21 cellular contexts compared by ENCODE assay signal in the genomic region with DNA sequence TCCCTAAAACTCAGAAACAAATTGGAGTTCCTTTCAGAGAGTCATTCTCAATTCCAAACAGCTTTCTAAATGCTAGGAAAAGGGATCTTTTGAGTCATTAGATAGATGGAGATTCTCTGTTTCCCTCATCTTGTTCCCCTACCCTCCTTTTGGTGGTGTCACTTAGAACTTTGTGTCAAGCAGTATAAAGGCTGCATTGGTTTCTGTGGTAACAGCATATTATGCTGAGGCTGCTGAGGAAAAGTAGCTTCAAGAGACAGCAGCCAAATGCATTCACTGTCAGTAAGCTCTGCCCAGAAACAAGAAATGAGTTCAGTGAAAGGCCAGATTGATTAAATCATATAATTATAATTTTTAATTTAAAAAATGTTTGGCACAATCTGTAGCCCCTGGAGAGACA.
"Had no signal": no experiment of that assay in that cellular context is flagged by ENCODE, and none has a peak within 500 bp of the region (broad histone marks: within the 10 kb centered on the region; RNA-seq: fewer than 3 reads in every experiment).

No MANE protein-coding gene starts in this region.

- H3K27me3 Mint-ChIP-seq: activated naive CD4-positive, alpha-beta T cell treated with anti-CD3 and anti-CD28 coated beads, Interleukin-2, amount 50 U/mL, for 24 hours; T-helper 17 cell had no signal

- H3K4me3 Mint-ChIP-seq: activated CD8-positive, alpha-beta T cell treated with anti-CD3 and anti-CD28 coated beads, Interleukin-2, amount 10 ng/mL, durations not matched to agents 7 days and 5 days; activated naive CD4-positive, alpha-beta T cell treated with anti-CD3 and anti-CD28 coated beads, Interleukin-2, amount 50 U/mL, for 24 hours; T-helper 17 cell; WTC11 had no signal

- H3K36me3 Mint-ChIP-seq: WTC11 had no signal

- H3K9me3 Mint-ChIP-seq: activated naive CD4-positive, alpha-beta T cell treated with anti-CD3 and anti-CD28 coated beads, Interleukin-2, amount 50 U/mL, for 24 hours; WTC11 had no signal

- ATAC-seq: activated CD8-positive, alpha-beta T cell treated with anti-CD3 and anti-CD28 coated beads, Interleukin-2, amount 10 ng/mL, durations not matched to agents 7 days and 5 days; K562; PC-3; T-helper 17 cell; WTC11 had no signal

- H3K4me3 ChIP-seq: K562 had no signal

- H3K27ac Mint-ChIP-seq: activated CD8-positive, alpha-beta T cell treated with anti-CD3 and anti-CD28 coated beads, Interleukin-2, amount 10 ng/mL, durations not matched to agents 7 days and 5 days; activated naive CD4-positive, alpha-beta T cell treated with anti-CD3 and anti-CD28 coated beads, Interleukin-2, amount 50 U/mL, for 24 hours; T-helper 17 cell; WTC11 had no signal

- DNase-seq: activated CD4-positive, alpha-beta T cell treated with anti-CD3 and anti-CD28 coated beads for 48 hours; activated CD4-positive, alpha-beta T cell treated with anti-CD3 and anti-CD28 coated beads, Interleukin-2, amount 50 U/mL, for 4 hours; activated CD4-positive, CD25-positive, alpha-beta regulatory T cell treated with anti-CD3 and anti-CD28 coated beads, Interleukin-2, amount 50 U/mL, for 72 hours; activated CD8-positive, alpha-beta memory T cell treated with anti-CD3 and anti-CD28 coated beads, Interleukin-2, amount 50 U/mL, for 48 hours; activated CD8-positive, alpha-beta T cell treated with anti-CD3 and anti-CD28 coated beads, Interleukin-2, amount 10 ng/mL, durations not matched to agents 7 days and 5 days; activated effector memory CD4-positive, alpha-beta T cell treated with Interleukin-2 at 50 U/mL for 16 hours; activated naive CD4-positive, alpha-beta T cell; activated T-cell treated with anti-CD3 and anti-CD28 coated beads, Interleukin-2, amount 50 U/mL, for 1 hour; aorta; Karpas-422; NCI-H1105 treated with DMSO at 0.1 percent for 48 hours; NCI-H1436 treated with DMSO at 0.1 percent for 48 hours; NCI-H187; NCI-H510A treated with DMSO at 0.1 percent for 48 hours; PC-3; SIG-M5; T-helper 17 cell; T-helper 9 cell had no signal

- H3K4me1 Mint-ChIP-seq: activated naive CD4-positive, alpha-beta T cell treated with anti-CD3 and anti-CD28 coated beads, Interleukin-2, amount 50 U/mL, for 24 hours; T-helper 17 cell; WTC11 had no signal
